Comparison of ENCODE assay signal across 29 cellular contexts in genomic region chr18:43524260-43524659, GRCh38.
"Had no signal": no experiment of that assay in that cellular context is flagged by ENCODE, and none has a peak within 500 bp of the region (broad histone marks: within the 10 kb centered on the region; RNA-seq: fewer than 3 reads in every experiment).

No MANE protein-coding gene starts in this region.

- H3K27ac Mint-ChIP-seq: effector memory CD8-positive, alpha-beta T cell; immature natural killer cell; memory B cell; natural killer cell; stimulated activated naive B cell treated with anti-CD40 and anti-IgM and Interleukin-4, amounts not matched to agents 10 μg/mL and 1 μg/mL and 100 μg/mL, for 72 hours; stimulated activated naive CD8-positive, alpha-beta T cell treated with anti-CD3 and anti-CD28 coated beads, Interleukin-15, Interleukin-2, amounts not matched to agents 100 ng/mL and 50 ng/mL, for 24 hours had no signal

- H3K27me3 Mint-ChIP-seq: effector memory CD8-positive, alpha-beta T cell; memory B cell; stimulated activated naive B cell treated with anti-CD40 and anti-IgM and Interleukin-4, amounts not matched to agents 10 μg/mL and 1 μg/mL and 100 μg/mL, for 72 hours; stimulated activated naive CD8-positive, alpha-beta T cell treated with anti-CD3 and anti-CD28 coated beads, Interleukin-15, Interleukin-2, amounts not matched to agents 100 ng/mL and 50 ng/mL, for 24 hours had no signal

- ATAC-seq: effector memory CD8-positive, alpha-beta T cell; left ventricle myocardium superior; lower lobe of right lung; natural killer cell; psoas muscle; right cardiac atrium; stimulated activated naive B cell treated with anti-CD40 and anti-IgM and Interleukin-4, amounts not matched to agents 10 μg/mL and 1 μg/mL and 100 μg/mL, for 72 hours; upper lobe of right lung had no signal

- H3K4me3 Mint-ChIP-seq: effector memory CD8-positive, alpha-beta T cell; immature natural killer cell; memory B cell; natural killer cell; stimulated activated naive B cell treated with anti-CD40 and anti-IgM and Interleukin-4, amounts not matched to agents 10 μg/mL and 1 μg/mL and 100 μg/mL, for 72 hours; stimulated activated naive CD8-positive, alpha-beta T cell treated with anti-CD3 and anti-CD28 coated beads, Interleukin-15, Interleukin-2, amounts not matched to agents 100 ng/mL and 50 ng/mL, for 24 hours had no signal

- H3K27me3 ChIP-seq: esophagus squamous epithelium, ovary, sigmoid colon, transverse colon, upper lobe of right lung, vagina had no signal

- DNase-seq: cortex of kidney; effector memory CD8-positive, alpha-beta T cell; erythroblast; esophagus squamous epithelium; hypothalamus; immature natural killer cell; islet precursor cell; kidney glomerular epithelial cell; left ventricle myocardium superior; lower lobe of right lung; natural killer cell; occipital lobe; ovary; posterior cingulate gyrus; psoas muscle; right cardiac atrium; sigmoid colon; small intestine; stimulated activated CD4-positive, alpha-beta T cell treated with anti-CD3 and anti-CD28 coated beads, Interleukin-15, amount 100 ng/mL, for 24 hours; stimulated activated CD4-positive, alpha-beta T cell treated with anti-CD3 and anti-CD28 coated beads, Interleukin-2, amount 100 ng/mL, for 48 hours; stimulated activated naive B cell treated with anti-CD40 and anti-IgM and Interleukin-4, amounts not matched to agents 10 μg/mL and 1 μg/mL and 100 μg/mL, for 72 hours; transverse colon; upper lobe of right lung had no signal

- H3K27ac ChIP-seq: esophagus squamous epithelium, lower lobe of right lung, ovary, psoas muscle, sigmoid colon, thoracic aorta, transverse colon, upper lobe of right lung, vagina had no signal

- H3K4me1 ChIP-seq: esophagus squamous epithelium, lower lobe of right lung, psoas muscle, upper lobe of right lung, vagina had no signal

- FAIRE-seq: endometrium, frontal cortex, small intestine had no signal

- H3K4me1 Mint-ChIP-seq: immature natural killer cell; memory B cell; natural killer cell; stimulated activated naive B cell treated with anti-CD40 and anti-IgM and Interleukin-4, amounts not matched to agents 10 μg/mL and 1 μg/mL and 100 μg/mL, for 72 hours had no signal

- H3K9me3 ChIP-seq: esophagus squamous epithelium, lower lobe of right lung, ovary, psoas muscle, sigmoid colon, thoracic aorta, transverse colon, upper lobe of right lung, vagina had no signal

- H3K36me3 Mint-ChIP-seq: memory B cell; natural killer cell; stimulated activated naive B cell treated with anti-CD40 and anti-IgM and Interleukin-4, amounts not matched to agents 10 μg/mL and 1 μg/mL and 100 μg/mL, for 72 hours had no signal
